Comparison of ENCODE assay signal across 8 cellular contexts in the genomic region with DNA sequence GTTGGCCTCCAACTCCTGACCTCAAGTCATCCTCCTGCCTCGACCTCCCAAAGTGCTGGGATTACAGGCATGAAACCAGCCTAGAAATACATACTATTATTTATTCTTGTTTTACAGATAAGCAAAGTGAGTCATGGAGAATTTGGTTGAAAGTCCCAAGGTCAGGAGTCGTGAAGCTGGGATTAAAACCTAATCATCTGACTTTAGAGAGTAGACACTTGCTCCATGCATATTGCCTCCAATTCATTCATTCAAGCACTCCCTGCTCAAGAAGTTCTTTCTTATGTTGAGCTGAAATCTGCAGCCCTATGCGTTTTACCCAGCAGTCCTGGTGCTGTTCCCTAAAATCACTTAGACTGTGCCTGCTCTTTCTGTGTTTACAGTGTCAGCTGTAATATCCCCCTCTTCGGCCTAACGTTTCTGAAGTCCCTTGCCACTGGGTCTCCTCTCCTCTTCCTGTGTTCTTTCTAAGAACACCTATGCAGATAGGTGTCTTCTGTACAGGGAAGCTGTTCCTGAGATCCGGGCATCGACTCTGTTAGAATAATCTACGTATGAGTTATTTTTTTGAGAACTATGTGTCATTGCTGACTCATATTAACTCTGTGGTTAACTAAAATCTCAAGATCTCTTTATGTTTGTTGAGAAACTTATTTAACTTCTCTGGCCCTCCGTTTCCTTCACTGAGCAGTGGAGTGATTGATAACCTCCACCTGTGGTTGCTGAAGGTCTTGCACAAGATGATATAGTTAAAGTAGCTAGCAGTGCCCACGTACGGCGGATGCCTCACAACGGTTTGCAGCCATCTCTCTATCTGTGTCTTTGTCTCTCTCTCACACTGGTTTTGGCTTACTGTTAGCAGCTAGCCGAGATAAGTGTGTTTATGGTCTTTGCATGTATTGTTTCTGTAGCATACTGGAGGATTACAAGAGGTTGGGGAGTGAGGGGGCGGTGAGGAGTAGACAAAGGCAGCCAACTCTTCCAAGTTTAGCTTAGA. TPM values are rescaled to one million over a fixed set of nuclear protein-coding genes. Genes with fewer than 3 reads are reported as not detected.
DNase-seq lines count a peak whose midpoint lies in the region; ATAC-seq and TF ChIP-seq lines count a peak whose summit lies in the region.

No MANE protein-coding gene starts in this region.

- peaks cover 91% of the 10 kb centered on the region for H3K4me1 Mint-ChIP-seq in activated B cell treated with CpG ODN at 0.5 μM for 24 hours
- peaks cover 81% of the 10 kb centered on the region for H3K4me1 Mint-ChIP-seq in central memory CD8-positive, alpha-beta T cell

- H3K9me3 Mint-ChIP-seq in activated B cell treated with CpG ODN at 0.5 μM for 24 hours, result no peaks in the 10 kb centered on the region
- H3K9me3 Mint-ChIP-seq in central memory CD8-positive, alpha-beta T cell, result no peaks in the 10 kb centered on the region

- CTCF ChIA-PET in activated B cell treated with CpG ODN at 0.5 μM for 24 hours (lab: Charles Lee), result interaction anchor here (0.7 to 1.2 kb wide), 3 partner anchors 61 to 122 kb away, joined by 3 read pairs; a partner anchor contains a TSS

- intact Hi-C loops in activated B cell treated with CpG ODN at 0.5 μM for 24 hours (cut with micrococcal nuclease), result loop anchor here (1.0 to 5.0 kb wide), 7 partner anchors 20 to 422 kb away; a partner anchor contains a TSS

- TF ChIP-seq CTCF in activated B cell treated with CpG ODN at 0.5 μM for 24 hours (IDR thresholded peaks at IDR 0.05), result no peak

- peaks cover 23% of the 10 kb centered on the region for H3K36me3 Mint-ChIP-seq in activated B cell treated with CpG ODN at 0.5 μM for 24 hours (ENCODE audit: low read depth)
- peaks cover 10% of the 10 kb centered on the region for H3K36me3 Mint-ChIP-seq in central memory CD8-positive, alpha-beta T cell (ENCODE audit: insufficient read depth)

- H3K4me3 Mint-ChIP-seq in activated B cell treated with CpG ODN at 0.5 μM for 24 hours, result peak overlapping the region; percentile 74
- peak overlapping the region; percentile 79 for H3K4me3 Mint-ChIP-seq in central memory CD8-positive, alpha-beta T cell

- peak overlapping the region; percentile 72 for H3K27ac Mint-ChIP-seq in activated B cell treated with CpG ODN at 0.5 μM for 24 hours
- peak overlapping the region; percentile 78 for H3K27ac Mint-ChIP-seq in central memory CD8-positive, alpha-beta T cell (ENCODE audit: low read depth)

- POLR2A ChIA-PET in activated B cell treated with CpG ODN at 0.5 μM for 24 hours (lab: Charles Lee), result interaction anchor here (0.6 to 6.6 kb wide), 6 partner anchors 13 to 367 kb away, joined by 3 to 77 read pairs (median 5); a partner anchor contains a TSS

- peak; percentile 77 for DNase-seq in NK-92 treated with Interleukin-12 subunit alpha and Interleukin-12 subunit beta, amount 100 ng/mL, for 24 hours (lab: John Stamatoyannopoulos, UW)
- DNase-seq in NK-92 (lab: John Stamatoyannopoulos, UW; ENCODE audit: unreplicated experiment), result no peak
- DNase-seq in activated B cell treated with CpG ODN at 0.5 μM for 24 hours, result no peak
- DNase-seq in central memory CD8-positive, alpha-beta T cell (ENCODE audit: low spot score in 2 of 2), result peak in 1 of 2 donors; percentile 41
- DNase-seq in renal cortical epithelial cell (ENCODE audit: low read depth), result peak; percentile 90
- DNase-seq in NCI-H1105 (lab: John Stamatoyannopoulos, UW), result no peak
- DNase-seq in NCI-H2029 (lab: John Stamatoyannopoulos, UW), result no peak

- H3K27me3 Mint-ChIP-seq in activated B cell treated with CpG ODN at 0.5 μM for 24 hours, result no peaks in the 10 kb centered on the region
- no peaks in the 10 kb centered on the region for H3K27me3 Mint-ChIP-seq in central memory CD8-positive, alpha-beta T cell

- ATAC-seq in HG03565 (IDR thresholded peaks at IDR 0.05; ENCODE audit: unreplicated experiment), result peak; percentile 35
- peak; percentile 26 for ATAC-seq in activated B cell treated with CpG ODN at 0.5 μM for 24 hours (ENCODE audit: low read depth)
- ATAC-seq in central memory CD8-positive, alpha-beta T cell (replicated peaks; ENCODE audit: extremely low read depth, poor library complexity, severe bottlenecking), result peak; percentile 31

RNA-seq across cellular contexts. Expression of a gene that starts 4.6 kb away (rescaled TPM):
- total RNA-seq in activated B cell treated with CpG ODN at 0.5 μM for 24 hours (59.7 and 66.4 TPM in 2 replicates), renal cortical epithelial cell (0.85 and 5.6 TPM in 2 replicates)

Comparison
In these comparisons a context has a peak if more than half of its experiments do, and no peak if none do; other contexts are left out.
1. DNase-seq: peak in NK-92 treated with Interleukin-12 subunit alpha and Interleukin-12 subunit beta, amount 100 ng/mL, for 24 hours (single experiment) and renal cortical epithelial cell (single experiment); none in NK-92 (single experiment), activated B cell treated with CpG ODN at 0.5 μM for 24 hours (single experiment), NCI-H1105 (single experiment) and NCI-H2029 (single experiment).
2. Peak in every context shown above with its lines, with median percentiles within 50 percentile points of each other: ATAC-seq.